13 cellular contexts compared by ENCODE assay signal in genomic region chr2:158676696-158677095, GRCh38.
"Had no signal": no experiment of that assay in that cellular context is flagged by ENCODE, and none has a peak within 500 bp of the region (broad histone marks: within the 10 kb centered on the region; RNA-seq: fewer than 3 reads in every experiment).

No MANE protein-coding gene starts in this region.

- H3K27me3 ChIP-seq: gastrocnemius medialis, sigmoid colon, tibial artery, vagina had no signal

- H3K27ac ChIP-seq: gastrocnemius medialis, psoas muscle, sigmoid colon, tibial artery, vagina had no signal

- H3K4me3 ChIP-seq: gastrocnemius medialis, psoas muscle, sigmoid colon, tibial artery, vagina had no signal

- H3K9me3 ChIP-seq: gastrocnemius medialis, psoas muscle, sigmoid colon, tibial artery, vagina had no signal

- H3K4me3 Mint-ChIP-seq: activated CD8-positive, alpha-beta memory T cell treated with anti-CD3 and anti-CD28 coated beads, Interleukin-2, amount 10 ng/mL, durations not matched to agents 7 days and 5 days; activated naive CD8-positive, alpha-beta T cell; activated T-cell treated with anti-CD3 and anti-CD28 coated beads, Interleukin-2, amount 50 U/mL, for 24 hours; naive thymus-derived CD4-positive, alpha-beta T cell; stimulated activated naive CD8-positive, alpha-beta T cell treated with anti-CD3 and anti-CD28 coated beads, Interleukin-15, Interleukin-2, amounts not matched to agents 100 ng/mL and 50 ng/mL, for 24 hours had no signal

- H3K27ac Mint-ChIP-seq: activated CD8-positive, alpha-beta memory T cell treated with anti-CD3 and anti-CD28 coated beads, Interleukin-2, amount 10 ng/mL, durations not matched to agents 7 days and 5 days; activated naive CD8-positive, alpha-beta T cell; activated T-cell treated with anti-CD3 and anti-CD28 coated beads, Interleukin-2, amount 50 U/mL, for 24 hours; naive thymus-derived CD4-positive, alpha-beta T cell; stimulated activated naive CD8-positive, alpha-beta T cell treated with anti-CD3 and anti-CD28 coated beads, Interleukin-15, Interleukin-2, amounts not matched to agents 100 ng/mL and 50 ng/mL, for 24 hours had no signal

- DNase-seq: activated CD4-positive, alpha-beta T cell treated with anti-CD3 and anti-CD28 coated beads for 1 hour; activated CD4-positive, alpha-beta T cell treated with anti-CD3 and anti-CD28 coated beads, Interleukin-2, amount 50 U/mL, for 48 hours; activated CD8-positive, alpha-beta memory T cell treated with anti-CD3 and anti-CD28 coated beads, Interleukin-2, amount 10 ng/mL, durations not matched to agents 7 days and 5 days; activated gamma-delta T cell; activated T-cell treated with anti-CD3 and anti-CD28 coated beads, Interleukin-2, amount 50 U/mL, for 24 hours; gastrocnemius medialis; naive thymus-derived CD4-positive, alpha-beta T cell; psoas muscle; sigmoid colon; tibial artery had no signal

- H3K4me1 ChIP-seq: gastrocnemius medialis, psoas muscle, sigmoid colon, tibial artery, vagina had no signal

- H3K9me3 Mint-ChIP-seq: activated T-cell treated with anti-CD3 and anti-CD28 coated beads, Interleukin-2, amount 50 U/mL, for 24 hours; naive thymus-derived CD4-positive, alpha-beta T cell; stimulated activated naive CD8-positive, alpha-beta T cell treated with anti-CD3 and anti-CD28 coated beads, Interleukin-15, Interleukin-2, amounts not matched to agents 100 ng/mL and 50 ng/mL, for 24 hours had no signal

- H3K27me3 Mint-ChIP-seq: activated CD8-positive, alpha-beta memory T cell treated with anti-CD3 and anti-CD28 coated beads, Interleukin-2, amount 10 ng/mL, durations not matched to agents 7 days and 5 days; activated naive CD8-positive, alpha-beta T cell; activated T-cell treated with anti-CD3 and anti-CD28 coated beads, Interleukin-2, amount 50 U/mL, for 24 hours; naive thymus-derived CD4-positive, alpha-beta T cell; stimulated activated naive CD8-positive, alpha-beta T cell treated with anti-CD3 and anti-CD28 coated beads, Interleukin-15, Interleukin-2, amounts not matched to agents 100 ng/mL and 50 ng/mL, for 24 hours had no signal

- H3K4me1 Mint-ChIP-seq: activated CD8-positive, alpha-beta memory T cell treated with anti-CD3 and anti-CD28 coated beads, Interleukin-2, amount 10 ng/mL, durations not matched to agents 7 days and 5 days had no signal

- ATAC-seq: activated CD8-positive, alpha-beta memory T cell treated with anti-CD3 and anti-CD28 coated beads, Interleukin-2, amount 10 ng/mL, durations not matched to agents 7 days and 5 days; gastrocnemius medialis; naive thymus-derived CD4-positive, alpha-beta T cell; psoas muscle had no signal
